In the genomic region with DNA sequence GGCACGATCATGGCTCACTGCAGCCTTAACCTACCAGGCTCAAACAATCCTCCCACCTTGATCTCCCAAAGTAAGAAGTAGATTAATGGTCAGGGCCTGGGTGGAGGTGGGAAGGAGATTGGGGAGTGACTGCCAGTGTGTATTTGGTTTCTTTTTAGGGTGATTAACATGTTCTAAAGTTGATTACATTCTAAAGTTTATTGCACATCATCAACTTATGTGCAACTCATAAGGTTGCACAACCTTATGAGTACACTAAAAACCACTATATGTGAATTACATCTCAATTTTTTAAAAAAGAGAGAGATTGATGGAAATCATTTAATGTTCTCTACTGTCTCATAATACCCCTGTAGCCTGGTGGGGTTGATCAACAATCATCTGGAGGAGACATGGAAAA, we compare ENCODE assay signal across 20 cellular contexts.
DNase-seq lines count a peak whose midpoint lies in the region; ATAC-seq and TF ChIP-seq lines count a peak whose summit lies in the region.
"Had no signal": no experiment of that assay in that cellular context is flagged by ENCODE, and none has a peak within 500 bp of the region (broad histone marks: within the 10 kb centered on the region; RNA-seq: fewer than 3 reads in every experiment).

No MANE protein-coding gene starts in this region.

- TF ChIP-seq CTCF in AG10803 (conservative IDR thresholded peaks at IDR 0.05; ENCODE audit: low read length), result no peak
- no peak for TF ChIP-seq CTCF in RWPE2 (IDR thresholded peaks at IDR 0.05; ENCODE audit: poor library complexity, severe bottlenecking)
- no peak for TF ChIP-seq CTCF in esophagus muscularis mucosa (IDR thresholded peaks at IDR 0.05)
- no peak for TF ChIP-seq CTCF in osteoblast (IDR thresholded peaks at IDR 0.05; ENCODE audit: extremely low read depth, low read depth, low read length)
- TF ChIP-seq CTCF in prostate gland (IDR thresholded peaks at IDR 0.05), result no peak

- H4K20me1 ChIP-seq in osteoblast (ENCODE audit: insufficient read depth, low read length), result no peaks in the 10 kb centered on the region

- H3K4me2 ChIP-seq in osteoblast (ENCODE audit: insufficient read depth, low read length), result peak overlapping the region; percentile 22

- H3K27ac ChIP-seq in RWPE2 (ENCODE audit: poor library complexity, severe bottlenecking) (peak overlapping the region; percentile 69), esophagus muscularis mucosa (replicated peaks in 1 of 4) (peak overlapping the region; percentile 33 to 43 (median 41)), osteoblast (ENCODE audit: low read depth, low read length) (peak overlapping the region; percentile 87), prostate gland (no peak overlapping the region)

- H3K9me3 ChIP-seq in RWPE2 (ENCODE audit: severe bottlenecking) (no peaks in the 10 kb centered on the region), esophagus muscularis mucosa (no peaks in the 10 kb centered on the region), osteoblast (ENCODE audit: low read depth, low read length) (no peaks in the 10 kb centered on the region), prostate gland (no peaks in the 10 kb centered on the region)
- H3K9me3 ChIP-seq: stomach had no signal

- H3K79me2 ChIP-seq in osteoblast (ENCODE audit: insufficient read depth, low read length), result no peaks in the 10 kb centered on the region

- intact Hi-C loops in esophagus muscularis mucosa (cut with DNase I) (no loop called here), prostate gland (cut with DNase I) (no loop called here)

- no peak for TF ChIP-seq EP300 in esophagus muscularis mucosa (IDR thresholded peaks at IDR 0.05)

- no peaks in the 10 kb centered on the region for H3K27me3 ChIP-seq in RWPE2 (ENCODE audit: insufficient read depth, poor library complexity, severe bottlenecking)
- no peaks in the 10 kb centered on the region for H3K27me3 ChIP-seq in esophagus muscularis mucosa
- no peaks in the 10 kb centered on the region for H3K27me3 ChIP-seq in osteoblast (ENCODE audit: insufficient read depth, low read length)
- no peaks in the 10 kb centered on the region for H3K27me3 ChIP-seq in prostate gland (replicated peaks; ENCODE audit: insufficient read depth)
- H3K27me3 ChIP-seq: stomach had no signal

- peaks cover 38% of the 10 kb centered on the region for H3K4me1 ChIP-seq in RWPE2 (ENCODE audit: insufficient read depth, poor library complexity, severe bottlenecking)
- H3K4me1 ChIP-seq in esophagus muscularis mucosa, result peaks cover 27 to 35% (median 31%) of the 10 kb centered on the region in 4 donors
- peaks cover 47% of the 10 kb centered on the region for H3K4me1 ChIP-seq in osteoblast (ENCODE audit: insufficient read depth, low read length)
- H3K4me1 ChIP-seq in prostate gland (replicated peaks), result no peaks in the 10 kb centered on the region

- H3K4me3 ChIP-seq in AG10803 (ENCODE audit: low read length) (no peak overlapping the region), RWPE2 (ENCODE audit: severe bottlenecking) (no peak overlapping the region), esophagus muscularis mucosa (no peak overlapping the region), osteoblast (ENCODE audit: insufficient read depth, low read length) (no peak overlapping the region), prostate gland (no peak overlapping the region)
- H3K4me3 ChIP-seq: stomach had no signal

- DNase-seq in AG10803 (ENCODE audit: low read depth) (peak; percentile 33), RWPE2 (ENCODE audit: low spot score) (no peak), esophagus muscularis mucosa (ENCODE audit: extremely low spot score) (no peak), osteoblast (ENCODE audit: insufficient read length, low spot score, missing footprints) (no peak), prostate gland (ENCODE audit: low spot score) (no peak), NCI-H2171 treated with DMSO at 0.1 percent for 48 hours (lab: John Stamatoyannopoulos, UW) (no peak), NCI-H82 (lab: John Stamatoyannopoulos, UW) (no peak)
- DNase-seq: activated CD8-positive, alpha-beta T cell treated with anti-CD3 and anti-CD28 coated beads for 36 hours; activated naive CD8-positive, alpha-beta T cell treated with anti-CD3 and anti-CD28 coated beads, Interleukin-2, amount 50 U/mL, for 24 hours; CD4-positive, alpha-beta T cell; DMS79; GOT3; Kasumi-1; NCI-H1417; NCI-H2171; NCI-H774; retina; stimulated activated CD4-positive, alpha-beta T cell treated with anti-CD3 and anti-CD28 coated beads, Interleukin-2, amount 100 ng/mL, for 24 hours; stomach had no signal

- H3K36me3 ChIP-seq in RWPE2 (ENCODE audit: low read depth) (no peaks in the 10 kb centered on the region), esophagus muscularis mucosa (no peaks in the 10 kb centered on the region), osteoblast (ENCODE audit: insufficient read depth, low read length) (peaks cover 3% of the 10 kb centered on the region), prostate gland (no peaks in the 10 kb centered on the region)
- H3K36me3 ChIP-seq: stomach had no signal

- no peak overlapping the region for H2AFZ ChIP-seq in osteoblast (ENCODE audit: low read length)

- no peak for TF ChIP-seq POLR2A in esophagus muscularis mucosa (IDR thresholded peaks at IDR 0.05; ENCODE audit: low read depth)
- no peak for TF ChIP-seq POLR2A in prostate gland (IDR thresholded peaks at IDR 0.05)

- ATAC-seq in RWPE2 (ENCODE audit: low read depth) (no peak; the same call in 2 of the 3 replicates), GM19351 (IDR thresholded peaks at IDR 0.05; ENCODE audit: unreplicated experiment) (no peak)
- ATAC-seq: activated CD8-positive, alpha-beta T cell treated with anti-CD3 and anti-CD28 coated beads for 36 hours; activated naive CD8-positive, alpha-beta T cell treated with anti-CD3 and anti-CD28 coated beads, Interleukin-2, amount 50 U/mL, for 24 hours had no signal

- 100% methylated on average over 1 of the region's 1 CpG for WGBS in esophagus muscularis mucosa
- WGBS in prostate gland, result 100% methylated on average over 1 of the region's 1 CpG

Comparison
In these comparisons a context has a peak if more than half of its experiments do, and no peak if none do; other contexts are left out.
1. H3K27ac ChIP-seq: peak in RWPE2 (single experiment), esophagus muscularis mucosa (4 of 4) and osteoblast (single experiment); none in prostate gland (0 of 2).